32 cellular contexts compared by ENCODE assay signal in the genomic region with DNA sequence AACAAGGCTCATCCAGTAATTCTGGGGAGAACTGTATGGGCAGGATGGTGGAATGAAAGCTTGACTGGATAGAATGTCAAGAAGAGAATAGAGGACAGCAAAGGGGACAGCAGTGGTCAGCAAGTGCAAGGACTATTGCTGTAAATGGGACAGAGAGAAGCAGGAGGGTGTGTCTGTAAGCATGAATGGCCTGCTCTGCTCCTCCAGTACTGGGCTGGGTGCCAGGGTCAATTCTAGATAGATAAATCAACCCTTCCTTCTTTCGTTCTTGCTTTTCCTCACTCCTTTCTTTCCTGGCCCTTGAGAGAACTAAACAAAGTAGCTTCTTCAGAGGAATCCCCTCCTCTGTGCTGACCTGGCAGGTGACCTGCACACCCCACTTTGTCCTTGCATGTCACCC.
"Had no signal": no experiment of that assay in that cellular context is flagged by ENCODE, and none has a peak within 500 bp of the region (broad histone marks: within the 10 kb centered on the region; RNA-seq: fewer than 3 reads in every experiment).

No MANE protein-coding gene starts in this region.

- H3K36me3 ChIP-seq: breast epithelium, MG63, SJCRH30, WERI-Rb-1 had no signal

- H3K4me1 ChIP-seq: body of pancreas, breast epithelium, SJCRH30 had no signal

- ATAC-seq: activated CD8-positive, alpha-beta T cell treated with anti-CD3 and anti-CD28 coated beads for 36 hours; body of pancreas; Panc1 had no signal

- H3K27me3 ChIP-seq: body of pancreas, breast epithelium, MG63, SJCRH30 had no signal

- H3K4me3 Mint-ChIP-seq: activated CD8-positive, alpha-beta T cell treated with anti-CD3 and anti-CD28 coated beads for 36 hours; activated naive CD4-positive, alpha-beta T cell treated with anti-CD3 and anti-CD28 coated beads, Interleukin-2, amount 50 U/mL, for 24 hours; activated naive CD8-positive, alpha-beta T cell treated with anti-CD3 and anti-CD28 coated beads, Interleukin-2, amount 10 ng/mL, durations not matched to agents 7 days and 5 days; activated T-cell treated with anti-CD3 and anti-CD28 coated beads, Interleukin-2, amount 50 U/mL, for 24 hours had no signal

- DNase-seq: activated CD4-positive, alpha-beta T cell treated with anti-CD3 and anti-CD28 coated beads for 1 hour; activated CD4-positive, alpha-beta T cell treated with anti-CD3 and anti-CD28 coated beads for 48 hours; activated CD4-positive, alpha-beta T cell treated with anti-CD3 and anti-CD28 coated beads, Interleukin-2, amount 50 U/mL, for 4 hours; activated CD4-positive, CD25-positive, alpha-beta regulatory T cell; activated CD8-positive, alpha-beta T cell treated with anti-CD3 and anti-CD28 coated beads for 36 hours; activated gamma-delta T cell; activated naive CD4-positive, alpha-beta T cell treated with Interleukin-2 at 50 U/mL for 16 hours; activated naive CD8-positive, alpha-beta T cell treated with anti-CD3 and anti-CD28 coated beads, Interleukin-2, amount 10 ng/mL, durations not matched to agents 7 days and 5 days; activated T-cell treated with anti-CD3 and anti-CD28 coated beads, Interleukin-2, amount 50 U/mL, for 24 hours; body of pancreas; Karpas-422; KBM-7; MG63; NCI-H1048; NCI-H1436 treated with DMSO at 0.1 percent for 48 hours; NCI-H1694 treated with DMSO at 0.1 percent for 48 hours; NCI-H2081; NCI-H2171 treated with DMSO at 0.1 percent for 48 hours; NCI-H2227 treated with DMSO at 0.1 percent for 48 hours; NCI-H446; NCI-H510A treated with DMSO at 0.1 percent for 48 hours; NCI-H526 treated with DMSO at 0.1 percent for 48 hours; SHP77; SJCRH30; T1000; WERI-Rb-1 had no signal

- H3K27me3 Mint-ChIP-seq: activated CD8-positive, alpha-beta T cell treated with anti-CD3 and anti-CD28 coated beads for 36 hours; activated naive CD4-positive, alpha-beta T cell treated with anti-CD3 and anti-CD28 coated beads, Interleukin-2, amount 50 U/mL, for 24 hours; activated naive CD8-positive, alpha-beta T cell treated with anti-CD3 and anti-CD28 coated beads, Interleukin-2, amount 10 ng/mL, durations not matched to agents 7 days and 5 days; activated T-cell treated with anti-CD3 and anti-CD28 coated beads, Interleukin-2, amount 50 U/mL, for 24 hours had no signal

- H3K4me3 ChIP-seq: body of pancreas, breast epithelium, MG63, SJCRH30, SK-N-MC had no signal

- H3K27ac ChIP-seq: body of pancreas, breast epithelium, SJCRH30, SK-N-MC, WERI-Rb-1 had no signal

- H3K9me3 Mint-ChIP-seq: activated CD8-positive, alpha-beta T cell treated with anti-CD3 and anti-CD28 coated beads for 36 hours; activated naive CD4-positive, alpha-beta T cell treated with anti-CD3 and anti-CD28 coated beads, Interleukin-2, amount 50 U/mL, for 24 hours; activated T-cell treated with anti-CD3 and anti-CD28 coated beads, Interleukin-2, amount 50 U/mL, for 24 hours; activated T-helper 2 cell treated with anti-CD3 and anti-CD28 coated beads, Interferon-gamma antibody, Interleukin-2, Interleukin-4, amounts not matched to agents 10 μg/mL and 5 μg/mL and 100 μg/mL, durations not matched to agents 14 hours and 24 hours and 36 hours had no signal

- H3K27ac Mint-ChIP-seq: activated CD8-positive, alpha-beta T cell treated with anti-CD3 and anti-CD28 coated beads for 36 hours; activated naive CD4-positive, alpha-beta T cell treated with anti-CD3 and anti-CD28 coated beads, Interleukin-2, amount 50 U/mL, for 24 hours; activated naive CD8-positive, alpha-beta T cell treated with anti-CD3 and anti-CD28 coated beads, Interleukin-2, amount 10 ng/mL, durations not matched to agents 7 days and 5 days; activated T-cell treated with anti-CD3 and anti-CD28 coated beads, Interleukin-2, amount 50 U/mL, for 24 hours; activated T-helper 2 cell treated with anti-CD3 and anti-CD28 coated beads, Interferon-gamma antibody, Interleukin-2, Interleukin-4, amounts not matched to agents 10 μg/mL and 5 μg/mL and 100 μg/mL, durations not matched to agents 14 hours and 24 hours and 36 hours had no signal

- FAIRE-seq: astrocyte had no signal

- H3K9me3 ChIP-seq: breast epithelium, MG63, SJCRH30 had no signal
